Comparison of ENCODE assay signal across 12 cellular contexts in the genomic region with DNA sequence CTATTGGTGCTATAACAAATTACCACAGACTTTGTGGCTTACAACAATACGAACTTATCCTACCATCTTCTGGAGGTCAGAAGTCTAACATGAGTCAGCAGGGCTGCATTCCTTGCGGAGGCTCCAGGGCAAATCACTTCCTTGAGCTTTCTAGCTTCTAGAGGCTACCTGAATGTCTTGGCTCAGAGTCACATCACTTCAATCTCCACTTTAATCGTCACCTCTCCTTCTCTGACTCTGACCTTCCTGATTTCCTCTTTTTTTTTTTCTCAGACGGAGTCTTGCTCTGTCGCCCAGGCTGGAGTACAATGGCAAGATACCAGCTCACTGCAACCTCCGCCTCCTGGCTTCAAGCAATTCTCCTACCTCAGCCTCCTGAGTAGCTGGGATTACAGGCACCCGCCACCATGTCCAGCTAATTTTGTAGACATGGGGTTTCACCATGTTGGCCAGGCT. TPM values are rescaled to one million over a fixed set of nuclear protein-coding genes. Genes with fewer than 3 reads are reported as not detected.
DNase-seq lines count a peak whose midpoint lies in the region; ATAC-seq, FAIRE-seq and TF ChIP-seq lines count a peak whose summit lies in the region.
"Had no signal": no experiment of that assay in that cellular context is flagged by ENCODE, and none has a peak within 500 bp of the region (broad histone marks: within the 10 kb centered on the region; RNA-seq: fewer than 3 reads in every experiment).

No MANE protein-coding gene starts in this region.

- H3K9me3 Mint-ChIP-seq in effector memory CD8-positive, alpha-beta T cell, result no peaks in the 10 kb centered on the region
- H3K9me3 Mint-ChIP-seq: activated B cell treated with CpG ODN at 0.5 μM for 24 hours had no signal

- H3K4me1 ChIP-seq in PC-9 (replicated peaks; ENCODE audit: insufficient read depth), result peaks cover 58% of the 10 kb centered on the region
- peaks cover 42% of the 10 kb centered on the region for H3K4me1 ChIP-seq in endothelial cell of umbilical vein (ENCODE audit: control insufficient read depth, extremely low read depth, insufficient read depth, low read length)
- H3K4me1 ChIP-seq in mucosa of rectum (ENCODE audit: control insufficient read depth in 2 of 2, insufficient read depth in 2 of 2, low read length in 2 of 2), result peaks cover 0 to 4% of the 10 kb centered on the region in 2 donors

- H3K36me3 Mint-ChIP-seq in effector memory CD8-positive, alpha-beta T cell (ENCODE audit: insufficient read depth), result no peaks in the 10 kb centered on the region

- peaks cover 2 to 3% of the 10 kb centered on the region in 2 donors for H3K4me1 Mint-ChIP-seq in effector memory CD8-positive, alpha-beta T cell (ENCODE audit: low read depth in 2 of 2)

- H3K27ac ChIP-seq in PC-9 (peak overlapping the region; percentile 77), endothelial cell of umbilical vein (ENCODE audit: insufficient read depth, low read depth, low read length) (peak overlapping the region; percentile 22), mucosa of rectum (ENCODE audit: low read depth in 2 of 2, low read length in 2 of 2) (peak overlapping the region; percentile 38 to 61), dorsolateral prefrontal cortex (no peak overlapping the region)

- no peaks in the 10 kb centered on the region for H3K27me3 ChIP-seq in PC-9 (ENCODE audit: insufficient read depth, low read depth)
- no peaks in the 10 kb centered on the region for H3K27me3 ChIP-seq in endothelial cell of umbilical vein (ENCODE audit: control insufficient read depth in 2 of 2, insufficient read depth in 2 of 2, low read length in 2 of 2)
- no peaks in the 10 kb centered on the region for H3K27me3 ChIP-seq in mucosa of rectum (ENCODE audit: control insufficient read depth in 2 of 2, insufficient read depth in 2 of 2, low read length in 2 of 2)
- no peaks in the 10 kb centered on the region for H3K27me3 ChIP-seq in dorsolateral prefrontal cortex

- no peak for TF ChIP-seq CTCF in PC-9 (conservative IDR thresholded peaks at IDR 0.05)
- TF ChIP-seq CTCF in endothelial cell of umbilical vein (IDR thresholded peaks at IDR 0.05; ENCODE audit: extremely low read depth in 1 of 2, insufficient read depth in 1 of 2, low read depth in 1 of 2, low read length in 2 of 2), result no peak
- no peak for TF ChIP-seq CTCF in dorsolateral prefrontal cortex (IDR thresholded peaks at IDR 0.05 in 54 of 56, conservative IDR thresholded peaks at IDR 0.05 in 2 of 56; ENCODE audit: low read depth in 1 of 56, partially characterized antibody in 56 of 56)

- H3F3A ChIP-seq in PC-9 (ENCODE audit: insufficient read depth, low read depth), result peaks cover 57% of the 10 kb centered on the region

- H3K27me3 Mint-ChIP-seq in effector memory CD8-positive, alpha-beta T cell, result no peaks in the 10 kb centered on the region
- H3K27me3 Mint-ChIP-seq: activated B cell treated with CpG ODN at 0.5 μM for 24 hours had no signal

- no peak overlapping the region for H3K4me3 Mint-ChIP-seq in effector memory CD8-positive, alpha-beta T cell
- H3K4me3 Mint-ChIP-seq: activated B cell treated with CpG ODN at 0.5 μM for 24 hours had no signal

- dilution Hi-C loops in endothelial cell of umbilical vein (cut with MboI; ENCODE audit: extremely low pct_ligation_motif_present, low sequenced_read_pairs), result no loop called here

- no peak overlapping the region for H3K4me3 ChIP-seq in PC-9
- no peak overlapping the region for H3K4me3 ChIP-seq in endothelial cell of umbilical vein (replicated peaks in 1 of 3; ENCODE audit: insufficient read depth in 1 of 3, low read depth in 1 of 3, low read length in 3 of 3)
- no peak overlapping the region for H3K4me3 ChIP-seq in mucosa of rectum (ENCODE audit: low read length in 2 of 2)
- H3K4me3 ChIP-seq in dorsolateral prefrontal cortex, result no peak overlapping the region

- ATAC-seq in effector memory CD8-positive, alpha-beta T cell (replicated peaks), result no peak

- peak overlapping the region in 1 of 2 donors; percentile 46 for H3K27ac Mint-ChIP-seq in effector memory CD8-positive, alpha-beta T cell
- H3K27ac Mint-ChIP-seq: activated B cell treated with CpG ODN at 0.5 μM for 24 hours had no signal

- peak; percentile 73 for FAIRE-seq in endothelial cell of umbilical vein (lab: Jason Lieb, UNC)
- FAIRE-seq: colon had no signal

- peaks cover 18% of the 10 kb centered on the region; the same call in 1 of the 2 replicates for H3K36me3 ChIP-seq in PC-9 (ENCODE audit: low read depth)
- no peaks in the 10 kb centered on the region for H3K36me3 ChIP-seq in endothelial cell of umbilical vein (ENCODE audit: control insufficient read depth in 2 of 2, extremely low read depth in 1 of 2, insufficient read depth in 2 of 2, low read length in 2 of 2)
- H3K36me3 ChIP-seq in mucosa of rectum (ENCODE audit: control insufficient read depth in 2 of 2, insufficient read depth in 2 of 2, low read length in 2 of 2), result no peaks in the 10 kb centered on the region

- DNase-seq in EL, result peak; percentile 95
- DNase-seq in PC-9, result peak; percentile 90 to 100
- peak; percentile 86 for DNase-seq in endothelial cell of umbilical vein (ENCODE audit: low read depth, low spot score)
- DNase-seq in effector memory CD8-positive, alpha-beta T cell, result no peak
- DNase-seq in COR-L47 (lab: John Stamatoyannopoulos, UW), result no peak
- no peak for DNase-seq in NCI-H2081 treated with DMSO at 0.1 percent for 48 hours (lab: John Stamatoyannopoulos, UW)
- DNase-seq in dorsolateral prefrontal cortex, result no peak
- DNase-seq: activated B cell treated with CpG ODN at 0.5 μM for 24 hours, NCI-H187 treated with DMSO at 0.1 percent for 48 hours, nucleus accumbens had no signal

- H2AFZ ChIP-seq in PC-9, result no peak overlapping the region
- no peak overlapping the region for H2AFZ ChIP-seq in endothelial cell of umbilical vein (ENCODE audit: low read depth, low read length)

- peaks cover 2% of the 10 kb centered on the region for H3K9me1 ChIP-seq in endothelial cell of umbilical vein (replicated peaks; ENCODE audit: control insufficient read depth, extremely low read depth, insufficient read depth, low read length)

- no peaks in the 10 kb centered on the region for H4K20me1 ChIP-seq in PC-9 (ENCODE audit: insufficient read depth)
- no peaks in the 10 kb centered on the region for H4K20me1 ChIP-seq in endothelial cell of umbilical vein (replicated peaks; ENCODE audit: control insufficient read depth, extremely low read depth, insufficient read depth, low read length)

- no TSS peak for BruUV-seq in PC-9 (replicated peaks; lab: Mats Ljungman, UMichigan)
- no TSS peak for BruUV-seq in endothelial cell of umbilical vein (replicated peaks; lab: Mats Ljungman, UMichigan)

- CTCF ChIA-PET in PC-9 (lab: Charles Lee) (no interaction called here), endothelial cell of umbilical vein (lab: Charles Lee) (interaction anchor here (0.8 to 1.6 kb wide), 5 partner anchors 11 to 166 kb away, joined by 3 to 7 read pairs (median 4); no protein-coding TSS in a partner anchor)

- H3K9ac ChIP-seq in endothelial cell of umbilical vein (replicated peaks; ENCODE audit: extremely low read depth, insufficient read depth, low read length) (no peak overlapping the region), mucosa of rectum (ENCODE audit: low read depth in 1 of 2, low read length in 2 of 2) (no peak overlapping the region)

- H3K4me2 ChIP-seq in PC-9 (peak overlapping the region; percentile 18; the same call in 1 of the 2 replicates), endothelial cell of umbilical vein (ENCODE audit: insufficient read depth, low read length) (no peak overlapping the region)

- no peaks in the 10 kb centered on the region for H3K9me2 ChIP-seq in PC-9 (ENCODE audit: insufficient read depth)

- POLR2A ChIA-PET in PC-9 (lab: Charles Lee; ENCODE audit: unreplicated experiment) (interaction anchor here (0.6 to 0.8 kb wide), 7 partner anchors 15 to 505 kb away, joined by 3 to 15 read pairs (median 6); partner anchors contain the start of gene ASCC1), endothelial cell of umbilical vein (lab: Charles Lee) (no interaction called here)

- intact Hi-C loops in PC-9 (cut with micrococcal nuclease; ENCODE audit: unreplicated experiment) (loop anchor here (1.0 to 2.0 kb wide), 7 partner anchors 46 to 158 kb away; partner anchors contain the start of genes ANAPC16, ASCC1 and DDIT4), endothelial cell of umbilical vein (cut with micrococcal nuclease) (loop anchor here (2.0 to 5.0 kb wide), 5 partner anchors 16 to 166 kb away; partner anchors contain the start of genes ANAPC16 and ASCC1), dorsolateral prefrontal cortex (cut with DNase I) (no loop called here)

- no peak for TF ChIP-seq POLR2A in endothelial cell of umbilical vein (IDR thresholded peaks at IDR 0.05; ENCODE audit: low read depth, low read length)

- H3K9me3 ChIP-seq in PC-9 (ENCODE audit: insufficient read depth, low read depth) (peaks cover 11% of the 10 kb centered on the region), endothelial cell of umbilical vein (replicated peaks; ENCODE audit: control insufficient read depth, insufficient read depth, low read length) (no peaks in the 10 kb centered on the region), mucosa of rectum (ENCODE audit: control insufficient read depth in 2 of 2, low read length in 2 of 2) (no peaks in the 10 kb centered on the region)

- H3K79me2 ChIP-seq in PC-9 (ENCODE audit: low read depth), result 0 out of 2 replicates have a peak, but pooled peaks cover 6% of the 10 kb centered on the region
- H3K79me2 ChIP-seq in endothelial cell of umbilical vein (ENCODE audit: control insufficient read depth, insufficient read depth, low read length), result no peaks in the 10 kb centered on the region

RNA-seq across cellular contexts. Expression of gene ANAPC16, which starts 44.6 kb away (rescaled TPM):
- total RNA-seq in PC-9 (2021), result 142 and 171 TPM in 2 replicates
- total RNA-seq in endothelial cell of umbilical vein, result 44.2 and 44.4 TPM in 2 replicates
- 32.2 and 38.1 TPM in 2 replicates for polyA plus RNA-seq in endothelial cell of umbilical vein
- 43.3 and 47.2 TPM in 2 replicates for polyA plus RNA-seq in endothelial cell of umbilical vein (2011; cell fraction: cytosol; rRNA removed)
- 16.6 and 16.9 TPM in 2 replicates for polyA plus RNA-seq in endothelial cell of umbilical vein (2011; cell fraction: nucleus; rRNA removed)
- polyA plus RNA-seq in endothelial cell of umbilical vein (2012), result 39.8 and 46.4 TPM in 2 replicates
- polyA minus RNA-seq in endothelial cell of umbilical vein, result 21.9 and 28.2 TPM in 2 replicates
- polyA minus RNA-seq in endothelial cell of umbilical vein (2011; cell fraction: cytosol; rRNA and poly(A)+ RNA removed), result 20.9 TPM
- 3.8 and 5.8 TPM in 2 replicates for polyA minus RNA-seq in endothelial cell of umbilical vein (2011; cell fraction: nucleus; rRNA and poly(A)+ RNA removed)
- 10 to 100 TPM; 27.8 to 74.8 (median 40.9) TPM for total RNA-seq in dorsolateral prefrontal cortex

RNA-seq across cellular contexts. Expression of gene ASCC1, which starts 44.9 kb away (rescaled TPM):
- total RNA-seq in PC-9 (2021), result 108 and 129 TPM in 2 replicates
- 24.9 and 28.2 TPM in 2 replicates for total RNA-seq in endothelial cell of umbilical vein
- 14.9 and 16.0 TPM in 2 replicates for polyA plus RNA-seq in endothelial cell of umbilical vein
- polyA plus RNA-seq in endothelial cell of umbilical vein (2011; cell fraction: cytosol; rRNA removed), result 19.2 and 19.8 TPM in 2 replicates
- polyA plus RNA-seq in endothelial cell of umbilical vein (2011; cell fraction: nucleus; rRNA removed), result 13.6 and 15.4 TPM in 2 replicates
- 24.8 and 28.0 TPM in 2 replicates for polyA plus RNA-seq in endothelial cell of umbilical vein (2012)
- 15.5 and 29.6 TPM in 2 replicates for polyA minus RNA-seq in endothelial cell of umbilical vein
- 30.7 TPM for polyA minus RNA-seq in endothelial cell of umbilical vein (2011; cell fraction: cytosol; rRNA and poly(A)+ RNA removed)
- 14.8 and 16.6 TPM in 2 replicates for polyA minus RNA-seq in endothelial cell of umbilical vein (2011; cell fraction: nucleus; rRNA and poly(A)+ RNA removed)
- 10 to 100 TPM; 22.8 to 68.2 (median 40.7) TPM for total RNA-seq in dorsolateral prefrontal cortex

Comparison
In these comparisons a context has a peak if more than half of its experiments do, and no peak if none do; other contexts are left out.
1. DNase-seq: peak in EL (single experiment), PC-9 (2 of 2) and endothelial cell of umbilical vein (single experiment); none in effector memory CD8-positive, alpha-beta T cell (0 of 3), COR-L47 (single experiment), NCI-H2081 treated with DMSO at 0.1 percent for 48 hours (single experiment) and dorsolateral prefrontal cortex (0 of 10).
2. H3K27ac ChIP-seq: peak in PC-9 (single experiment), endothelial cell of umbilical vein (single experiment) and mucosa of rectum (2 of 2); none in dorsolateral prefrontal cortex (0 of 59).
3. intact Hi-C loops: an anchor here in PC-9 (1.0 to 2.0 kb wide) and endothelial cell of umbilical vein (2.0 to 5.0 kb wide); none called in dorsolateral prefrontal cortex.